Comparison of ENCODE assay signal across 3 cellular contexts in genomic region chr14:82359201-82359600, GRCh38.
"Had no signal": no experiment of that assay in that cellular context is flagged by ENCODE, and none has a peak within 500 bp of the region (broad histone marks: within the 10 kb centered on the region; RNA-seq: fewer than 3 reads in every experiment).

No MANE protein-coding gene starts in this region.

- DNase-seq: IMR-90 had no signal

- H3K4me3 ChIP-seq: K562 had no signal

- H3K27ac ChIP-seq: HL-60 had no signal
